In the genomic region with DNA sequence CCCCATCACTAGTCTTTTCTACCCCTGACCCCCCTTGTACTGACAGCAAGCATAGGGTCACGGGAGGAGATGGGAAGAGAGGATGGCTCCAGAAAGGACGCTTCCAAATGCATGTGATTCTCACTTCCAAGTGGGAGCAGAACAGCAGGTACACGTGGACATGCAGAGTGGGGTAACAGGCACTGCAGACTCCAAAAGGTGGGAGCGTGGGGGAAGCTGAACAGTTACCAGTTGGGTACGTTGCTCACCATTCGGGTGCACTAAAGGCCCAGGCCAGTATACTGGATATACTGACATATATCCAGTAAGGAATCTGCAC, we compare ENCODE assay signal across 2 cellular contexts.
TF ChIP-seq lines count a peak whose summit lies in the region.

No MANE protein-coding gene starts in this region.

TF ChIP-seq in HEK293, 187 proteins besides CTCF, POLR2A, EP300 and RAD21 (continued from another document):
- TF ChIP-seq, protein P1, sequence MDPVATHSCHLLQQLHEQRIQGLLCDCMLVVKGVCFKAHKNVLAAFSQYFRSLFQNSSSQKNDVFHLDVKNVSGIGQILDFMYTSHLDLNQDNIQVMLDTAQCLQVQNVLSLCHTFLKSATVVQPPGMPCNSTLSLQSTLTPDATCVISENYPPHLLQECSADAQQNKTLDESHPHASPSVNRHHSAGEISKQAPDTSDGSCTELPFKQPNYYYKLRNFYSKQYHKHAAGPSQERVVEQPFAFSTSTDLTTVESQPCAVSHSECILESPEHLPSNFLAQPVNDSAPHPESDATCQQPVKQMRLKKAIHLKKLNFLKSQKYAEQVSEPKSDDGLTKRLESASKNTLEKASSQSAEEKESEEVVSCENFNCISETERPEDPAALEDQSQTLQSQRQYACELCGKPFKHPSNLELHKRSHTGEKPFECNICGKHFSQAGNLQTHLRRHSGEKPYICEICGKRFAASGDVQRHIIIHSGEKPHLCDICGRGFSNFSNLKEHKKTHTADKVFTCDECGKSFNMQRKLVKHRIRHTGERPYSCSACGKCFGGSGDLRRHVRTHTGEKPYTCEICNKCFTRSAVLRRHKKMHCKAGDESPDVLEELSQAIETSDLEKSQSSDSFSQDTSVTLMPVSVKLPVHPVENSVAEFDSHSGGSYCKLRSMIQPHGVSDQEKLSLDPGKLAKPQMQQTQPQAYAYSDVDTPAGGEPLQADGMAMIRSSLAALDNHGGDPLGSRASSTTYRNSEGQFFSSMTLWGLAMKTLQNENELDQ (tag by site-specific recombination; IDR thresholded peaks at IDR 0.05; ENCODE audit: low read depth), result no peak
- TF ChIP-seq ZNF600 (tag by site-specific recombination; IDR thresholded peaks at IDR 0.05) (peak; percentile 11; the same call in 1 of the 2 replicates), YY2 (tag by site-specific recombination; IDR thresholded peaks at IDR 0.05) (no peak), ZNF19 (tag by site-specific recombination; IDR thresholded peaks at IDR 0.05; ENCODE audit: low read depth) (no peak), ZFP3 (tag by site-specific recombination; IDR thresholded peaks at IDR 0.05; ENCODE audit: low read depth) (no peak), ZSCAN23 (tag by site-specific recombination; IDR thresholded peaks at IDR 0.05) (no peak), ZIC2 (tag by site-specific recombination; IDR thresholded peaks at IDR 0.05) (0 out of 2 replicates have a peak, but pooled peaks have one; percentile 12), MZF1 (tag by site-specific recombination; IDR thresholded peaks at IDR 0.05; ENCODE audit: borderline replicate concordance) (no peak), ZNF146 (tag by site-specific recombination; IDR thresholded peaks at IDR 0.05) (no peak), ZBTB26 (tag by site-specific recombination; optimal IDR thresholded peaks at IDR 0.05) (peak; percentile 3), ZNF704 (tag by site-specific recombination; IDR thresholded peaks at IDR 0.05) (no peak)

TF ChIP-seq in K562, 482 proteins besides CTCF, POLR2A, EP300 and RAD21 (continued from another document):
- TF ChIP-seq CREB1 (IDR thresholded peaks at IDR 0.05), result 0 out of 2 replicates have a peak, but pooled peaks have one; percentile 1
- TF ChIP-seq CREB1 (CRISPR knock-in tag; IDR thresholded peaks at IDR 0.05), result no peak
- TF ChIP-seq PCBP2 (IDR thresholded peaks at IDR 0.05; ENCODE audit: low read depth, low read length, poor library complexity, severe bottlenecking), result no peak
- TF ChIP-seq, protein P2, sequence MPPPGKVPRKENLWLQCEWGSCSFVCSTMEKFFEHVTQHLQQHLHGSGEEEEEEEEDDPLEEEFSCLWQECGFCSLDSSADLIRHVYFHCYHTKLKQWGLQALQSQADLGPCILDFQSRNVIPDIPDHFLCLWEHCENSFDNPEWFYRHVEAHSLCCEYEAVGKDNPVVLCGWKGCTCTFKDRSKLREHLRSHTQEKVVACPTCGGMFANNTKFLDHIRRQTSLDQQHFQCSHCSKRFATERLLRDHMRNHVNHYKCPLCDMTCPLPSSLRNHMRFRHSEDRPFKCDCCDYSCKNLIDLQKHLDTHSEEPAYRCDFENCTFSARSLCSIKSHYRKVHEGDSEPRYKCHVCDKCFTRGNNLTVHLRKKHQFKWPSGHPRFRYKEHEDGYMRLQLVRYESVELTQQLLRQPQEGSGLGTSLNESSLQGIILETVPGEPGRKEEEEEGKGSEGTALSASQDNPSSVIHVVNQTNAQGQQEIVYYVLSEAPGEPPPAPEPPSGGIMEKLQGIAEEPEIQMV (tag; conservative IDR thresholded peaks at IDR 0.05; ENCODE audit: low read depth), result no peak
- TF ChIP-seq ZNF212 (CRISPR knock-in tag; IDR thresholded peaks at IDR 0.05), result no peak
